In the genomic region with DNA sequence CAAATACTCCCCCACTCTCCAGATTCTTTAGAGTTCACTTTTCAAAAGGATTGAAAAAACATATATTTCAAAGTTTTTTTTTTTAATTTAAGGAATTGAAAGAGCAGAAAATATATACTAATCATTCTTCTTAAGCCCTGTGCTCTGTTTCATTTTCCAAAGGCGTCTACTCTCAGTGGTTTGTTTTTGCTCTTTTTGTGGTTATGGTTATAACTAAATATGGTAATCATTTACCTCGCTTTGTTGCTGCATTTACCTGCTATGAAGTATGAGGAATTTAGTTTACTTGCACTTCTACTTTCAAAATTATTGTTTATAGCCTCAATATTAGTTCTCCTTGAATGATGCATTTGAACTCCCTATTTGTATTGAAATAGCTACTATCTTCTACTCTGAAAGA, we compare ENCODE assay signal across 13 cellular contexts. TPM values are rescaled to one million over a fixed set of nuclear protein-coding genes. Genes with fewer than 3 reads are reported as not detected.
DNase-seq lines count a peak whose midpoint lies in the region; ATAC-seq, FAIRE-seq and TF ChIP-seq lines count a peak whose summit lies in the region.
"Had no signal": no experiment of that assay in that cellular context is flagged by ENCODE, and none has a peak within 500 bp of the region (broad histone marks: within the 10 kb centered on the region; RNA-seq: fewer than 3 reads in every experiment).

No MANE protein-coding gene starts in this region.

- peaks cover 20% of the 10 kb centered on the region for H3K9me3 ChIP-seq in endodermal cell (ENCODE audit: control insufficient read depth, low read length)

- POLR2A ChIA-PET in activated CD8-positive, alpha-beta T cell treated with anti-CD3 and anti-CD28 coated beads for 36 hours (lab: Charles Lee), result no interaction called here

- no peak overlapping the region for H3K27ac ChIP-seq in endodermal cell (ENCODE audit: low read depth, low read length)

- CTCF ChIA-PET in activated CD8-positive, alpha-beta T cell treated with anti-CD3 and anti-CD28 coated beads for 36 hours (lab: Charles Lee), result interaction anchor here (1.0 kb wide), 1 partner anchor 15 kb away, joined by 3 read pairs; no protein-coding TSS in a partner anchor
- CTCF ChIA-PET in activated naive CD4-positive, alpha-beta T cell treated with anti-CD3 and anti-CD28 coated beads, Interleukin-2, amount 10 ng/mL, durations not matched to agents 7 days and 5 days (lab: Charles Lee), result no interaction called here

- H3K9ac ChIP-seq in endodermal cell (ENCODE audit: extremely low read depth, low read length, poor library complexity, severe bottlenecking), result no peak overlapping the region

- H3K27ac Mint-ChIP-seq in activated CD8-positive, alpha-beta T cell treated with anti-CD3 and anti-CD28 coated beads for 36 hours, result no peak overlapping the region
- no peak overlapping the region for H3K27ac Mint-ChIP-seq in activated naive CD4-positive, alpha-beta T cell treated with anti-CD3 and anti-CD28 coated beads, Interleukin-2, amount 10 ng/mL, durations not matched to agents 7 days and 5 days
- H3K27ac Mint-ChIP-seq in endodermal cell, result no peak overlapping the region
- H3K27ac Mint-ChIP-seq: activated naive CD4-positive, alpha-beta T cell treated with anti-CD3 and anti-CD28 coated beads, Interleukin-2, amount 50 U/mL, for 72 hours; progenitor cell of endocrine pancreas had no signal

- H3K4me1 ChIP-seq in endodermal cell (ENCODE audit: control insufficient read depth, insufficient read depth, low read length), result no peaks in the 10 kb centered on the region

- no peak for TF ChIP-seq CTCF in GM20000 (IDR thresholded peaks at IDR 0.05; ENCODE audit: extremely low read depth, missing control alignments)
- no peak for TF ChIP-seq CTCF in activated CD8-positive, alpha-beta T cell treated with anti-CD3 and anti-CD28 coated beads for 36 hours (IDR thresholded peaks at IDR 0.05)
- TF ChIP-seq CTCF in endodermal cell (conservative IDR thresholded peaks at IDR 0.05), result no peak

- no peaks in the 10 kb centered on the region for H3K27me3 ChIP-seq in endodermal cell (ENCODE audit: control insufficient read depth, insufficient read depth, low read length, poor library complexity, severe bottlenecking)

- peak; percentile 92 for ATAC-seq in HG03064 (IDR thresholded peaks at IDR 0.05; ENCODE audit: low read depth, unreplicated experiment)
- peak; percentile 87 for ATAC-seq in activated CD8-positive, alpha-beta T cell treated with anti-CD3 and anti-CD28 coated beads for 36 hours

- FAIRE-seq in GM18507 (lab: Jason Lieb, UNC), result peak; percentile 91

- H3K36me3 ChIP-seq in endodermal cell (ENCODE audit: control insufficient read depth, insufficient read depth, low read length), result no peaks in the 10 kb centered on the region

- DNase-seq in GM18507 (ENCODE audit: extremely low spot score, insufficient read length, low read depth) (peak; percentile 56), GM20000 (ENCODE audit: low spot score) (peak; percentile 56), GOT3 (lab: John Stamatoyannopoulos, UW) (no peak), endodermal cell (no peak)
- DNase-seq in activated CD8-positive, alpha-beta T cell treated with anti-CD3 and anti-CD28 coated beads for 36 hours, result no peak
- no peak for DNase-seq in activated naive CD4-positive, alpha-beta T cell treated with anti-CD3 and anti-CD28 coated beads, Interleukin-2, amount 10 ng/mL, durations not matched to agents 7 days and 5 days
- no peak for DNase-seq in stimulated activated CD4-positive, alpha-beta T cell treated with anti-CD3 and anti-CD28 coated beads, Interleukin-12 subunit alpha, Interleukin-12 subunit beta, amount 100 ng/mL, for 4 hours
- DNase-seq: DMS153, kidney, NCI-H2107 had no signal

- intact Hi-C loops in activated CD8-positive, alpha-beta T cell treated with anti-CD3 and anti-CD28 coated beads for 36 hours (cut with micrococcal nuclease), result no loop called here

- peaks cover 3% of the 10 kb centered on the region for H3K27me3 Mint-ChIP-seq in activated CD8-positive, alpha-beta T cell treated with anti-CD3 and anti-CD28 coated beads for 36 hours
- peaks cover 20% of the 10 kb centered on the region for H3K27me3 Mint-ChIP-seq in activated naive CD4-positive, alpha-beta T cell treated with anti-CD3 and anti-CD28 coated beads, Interleukin-2, amount 10 ng/mL, durations not matched to agents 7 days and 5 days
- H3K27me3 Mint-ChIP-seq in endodermal cell (ENCODE audit: insufficient read depth), result no peaks in the 10 kb centered on the region
- H3K27me3 Mint-ChIP-seq: progenitor cell of endocrine pancreas had no signal

- no peak overlapping the region for H3K4me3 ChIP-seq in endodermal cell (ENCODE audit: low read length)

- H3K4me1 Mint-ChIP-seq in activated CD8-positive, alpha-beta T cell treated with anti-CD3 and anti-CD28 coated beads for 36 hours (ENCODE audit: low read depth), result peaks cover 15% of the 10 kb centered on the region
- H3K4me1 Mint-ChIP-seq in activated naive CD4-positive, alpha-beta T cell treated with anti-CD3 and anti-CD28 coated beads, Interleukin-2, amount 10 ng/mL, durations not matched to agents 7 days and 5 days, result peaks cover 18% of the 10 kb centered on the region
- no peaks in the 10 kb centered on the region for H3K4me1 Mint-ChIP-seq in endodermal cell

- no peaks in the 10 kb centered on the region for H3K36me3 Mint-ChIP-seq in activated CD8-positive, alpha-beta T cell treated with anti-CD3 and anti-CD28 coated beads for 36 hours (ENCODE audit: low read depth)
- no peaks in the 10 kb centered on the region for H3K36me3 Mint-ChIP-seq in activated naive CD4-positive, alpha-beta T cell treated with anti-CD3 and anti-CD28 coated beads, Interleukin-2, amount 10 ng/mL, durations not matched to agents 7 days and 5 days
- H3K36me3 Mint-ChIP-seq in endodermal cell (ENCODE audit: low read depth), result no peaks in the 10 kb centered on the region
- H3K36me3 Mint-ChIP-seq: activated naive CD4-positive, alpha-beta T cell treated with anti-CD3 and anti-CD28 coated beads, Interleukin-2, amount 50 U/mL, for 72 hours had no signal

- no peak overlapping the region for H3K4me3 Mint-ChIP-seq in activated CD8-positive, alpha-beta T cell treated with anti-CD3 and anti-CD28 coated beads for 36 hours
- H3K4me3 Mint-ChIP-seq in activated naive CD4-positive, alpha-beta T cell treated with anti-CD3 and anti-CD28 coated beads, Interleukin-2, amount 10 ng/mL, durations not matched to agents 7 days and 5 days, result no peak overlapping the region
- no peak overlapping the region for H3K4me3 Mint-ChIP-seq in endodermal cell

- peaks cover 2% of the 10 kb centered on the region for H3K9me3 Mint-ChIP-seq in activated CD8-positive, alpha-beta T cell treated with anti-CD3 and anti-CD28 coated beads for 36 hours
- H3K9me3 Mint-ChIP-seq in activated naive CD4-positive, alpha-beta T cell treated with anti-CD3 and anti-CD28 coated beads, Interleukin-2, amount 10 ng/mL, durations not matched to agents 7 days and 5 days, result peaks cover 6% of the 10 kb centered on the region
- peaks cover 25% of the 10 kb centered on the region for H3K9me3 Mint-ChIP-seq in endodermal cell

- 33% methylated on average over 1 of the region's 2 CpGs; no CpG with 5 or more reads in 1 of the 2 experiments for WGBS in endodermal cell (ENCODE audit: insufficient coverage in 1 of 2, insufficient read length in 1 of 2), 2 experiments

RNA-seq across cellular contexts. Expression of a gene that starts 55.9 kb away (rescaled TPM):
- under 1 TPM in 1 of 2 experiments, not detected in 1; 0.76 TPM for total RNA-seq in activated CD8-positive, alpha-beta T cell treated with anti-CD3 and anti-CD28 coated beads for 36 hours
- total RNA-seq in endodermal cell, result 1 to 10 TPM; 1.2 to 1.9 TPM
- 0.61 TPM for polyA plus RNA-seq in endodermal cell (2013, experiment 1 of 2)
- polyA plus RNA-seq in endodermal cell (2013, experiment 2 of 2), result 0.95 TPM
- total RNA-seq: activated naive CD4-positive, alpha-beta T cell treated with anti-CD3 and anti-CD28 coated beads, Interleukin-2, amount 50 U/mL, for 72 hours had no signal

Comparison
In these comparisons a context has a peak if more than half of its experiments do, and no peak if none do; other contexts are left out.
1. DNase-seq: peak in GM18507 (single experiment) and GM20000 (single experiment); none in activated CD8-positive, alpha-beta T cell treated with anti-CD3 and anti-CD28 coated beads for 36 hours (single experiment), GOT3 (single experiment), activated naive CD4-positive, alpha-beta T cell treated with anti-CD3 and anti-CD28 coated beads, Interleukin-2, amount 10 ng/mL, durations not matched to agents 7 days and 5 days (single experiment), stimulated activated CD4-positive, alpha-beta T cell treated with anti-CD3 and anti-CD28 coated beads, Interleukin-12 subunit alpha, Interleukin-12 subunit beta, amount 100 ng/mL, for 4 hours (single experiment) and endodermal cell (single experiment).